In the genomic region with DNA sequence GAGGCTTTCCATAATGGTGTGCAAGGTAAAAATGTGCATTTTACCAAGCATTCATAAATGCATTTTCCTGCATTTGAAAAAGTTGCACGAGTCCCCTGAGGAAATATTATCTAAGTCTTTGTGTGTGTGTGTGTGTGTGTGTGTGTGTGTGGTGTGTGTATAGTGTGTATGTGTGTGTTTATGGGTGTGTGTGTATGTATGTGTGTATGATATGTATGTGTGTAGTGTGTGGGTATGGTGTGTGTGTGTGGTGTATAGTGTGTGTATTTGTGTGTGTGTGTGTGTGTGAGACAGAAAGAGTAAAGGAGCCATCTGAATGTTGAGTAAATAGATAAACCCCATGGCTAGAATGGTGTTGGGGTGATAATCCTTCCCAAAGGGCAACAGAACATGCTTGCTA, we compare ENCODE assay signal across 26 cellular contexts.
DNase-seq lines count a peak whose midpoint lies in the region; ATAC-seq, FAIRE-seq and TF ChIP-seq lines count a peak whose summit lies in the region.
"Had no signal": no experiment of that assay in that cellular context is flagged by ENCODE, and none has a peak within 500 bp of the region (broad histone marks: within the 10 kb centered on the region; RNA-seq: fewer than 3 reads in every experiment).

No MANE protein-coding gene starts in this region.

- peaks cover 2% of the 10 kb centered on the region; the same call in 1 of the 2 replicates for H3K23me2 ChIP-seq in H1 (ENCODE audit: low read depth, low read length)

- H2BK120ac ChIP-seq in H1 (replicated peaks; ENCODE audit: low read depth, low read length) (no peak overlapping the region), neuronal stem cell (ENCODE audit: low read depth, low read length) (no peak overlapping the region)

- H3K36me3 ChIP-seq in DND-41 (ENCODE audit: insufficient read depth, low read length) (no peaks in the 10 kb centered on the region), KOPT-K1 (ENCODE audit: insufficient read depth, low read length) (no peaks in the 10 kb centered on the region), H1 (ENCODE audit: control insufficient read depth in 2 of 4, insufficient read depth in 4 of 4, low read length in 3 of 4) (no peaks in the 10 kb centered on the region), neuronal stem cell (replicated peaks in 1 of 2; ENCODE audit: control insufficient read depth in 2 of 2, insufficient read depth in 2 of 2, low read length in 2 of 2) (no peaks in the 10 kb centered on the region), mucosa of descending colon (ENCODE audit: low read depth) (no peaks in the 10 kb centered on the region)
- H3K36me3 ChIP-seq: BLaER1 treated with 17β-estradiol and CSF1 and Interleukin-3, amounts not matched to agents 10 nM and 100 nM; HAP-1; MG63; Peyer's patch had no signal

- H3K23ac ChIP-seq in H1 (ENCODE audit: insufficient read length) (no peak overlapping the region), neuronal stem cell (ENCODE audit: low read depth, low read length, poor library complexity) (no peak overlapping the region)

- H2AFZ ChIP-seq in DND-41 (ENCODE audit: low read depth, low read length), result peak overlapping the region; percentile 61
- no peak overlapping the region for H2AFZ ChIP-seq in H1 (ENCODE audit: low read length)
- H2AFZ ChIP-seq in neuronal stem cell (ENCODE audit: low read length), result no peak overlapping the region

- H3K4me2 ChIP-seq in DND-41 (ENCODE audit: insufficient read depth, low read length) (no peak overlapping the region), H1 (ENCODE audit: insufficient read depth in 1 of 2, low read depth in 2 of 2, low read length in 2 of 2) (no peak overlapping the region), neuronal stem cell (ENCODE audit: insufficient read depth, low read length, poor library complexity, severe bottlenecking) (no peak overlapping the region)
- H3K4me2 ChIP-seq: BLaER1 treated with 17β-estradiol and CSF1 and Interleukin-3, amounts not matched to agents 10 nM and 100 nM; SK-N-SH had no signal

- H4K5ac ChIP-seq in H1 (ENCODE audit: insufficient read length, low read depth, low read length), result no peak overlapping the region

- TF ChIP-seq POLR2A in H1 (IDR thresholded peaks at IDR 0.05; ENCODE audit: control extremely low read depth in 1 of 2, low read depth in 2 of 2, low read length in 2 of 2), result no peak

- H3K4me1 ChIP-seq in DND-41 (ENCODE audit: insufficient read depth, low read length) (peaks cover 73% of the 10 kb centered on the region), H1 (replicated peaks in 1 of 4; ENCODE audit: control insufficient read depth in 3 of 4, insufficient read depth in 4 of 4, low read length in 3 of 4) (peaks cover 0 to 2% (median under 1%) of the 10 kb centered on the region in 4 experiments; a peak in 2 of 7 replicates), neuronal stem cell (ENCODE audit: control insufficient read depth in 2 of 2, insufficient read depth in 1 of 2, low read depth in 1 of 2, low read length in 2 of 2) (peaks cover 3 to 5% of the 10 kb centered on the region in 2 donors), mucosa of descending colon (ENCODE audit: low read depth) (peaks cover 15% of the 10 kb centered on the region)
- H3K4me1 ChIP-seq: Peyer's patch had no signal

- no peak overlapping the region for H3K18ac ChIP-seq in H1 (ENCODE audit: extremely low read depth, low read length)
- no peak overlapping the region for H3K18ac ChIP-seq in neuronal stem cell (ENCODE audit: low read length)

- no peak overlapping the region for H3K4ac ChIP-seq in H1 (replicated peaks; ENCODE audit: insufficient read length, low read depth, low read length)
- H3K4ac ChIP-seq in neuronal stem cell (ENCODE audit: low read length), result no peak overlapping the region

- intact Hi-C loops in mucosa of descending colon (cut with DNase I, micrococcal nuclease), result no loop called here

- 86% methylated on average over 1 of the region's 1 CpG; no CpG with 5 or more reads in 1 of the 2 experiments for WGBS in H1 (ENCODE audit: extremely low coverage in 1 of 2, insufficient coverage in 1 of 2, insufficient read length in 1 of 2, insufficient replicate concordance in 2 of 2, low coverage in 1 of 2, low lambda C conversion rate in 2 of 2, missing lambda C conversion rate in 1 of 2), 2 experiments
- no CpG with 5 or more reads among the region's 1 CpG for WGBS in neuronal stem cell (ENCODE audit: extremely low coverage in 2 of 2, insufficient read length in 2 of 2, insufficient replicate concordance in 1 of 2), 2 donors

- H3K9ac ChIP-seq in DND-41 (ENCODE audit: low read depth, low read length) (peak overlapping the region; percentile 10), H1 (replicated peaks in 1 of 4; ENCODE audit: extremely low read depth in 1 of 4, low read depth in 3 of 4, low read length in 3 of 4) (no peak overlapping the region), neuronal stem cell (ENCODE audit: low read depth, low read length, poor library complexity) (no peak overlapping the region)
- H3K9ac ChIP-seq: BLaER1 treated with 17β-estradiol and CSF1 and Interleukin-3, amounts not matched to agents 10 nM and 100 nM; SK-N-SH had no signal

- TF ChIP-seq RAD21 in H1 (IDR thresholded peaks at IDR 0.05 in 1 of 2, conservative IDR thresholded peaks at IDR 0.05 in 1 of 2; ENCODE audit: low read depth in 2 of 2, low read length in 2 of 2), result no peak

- peak overlapping the region; percentile 42 for H3K56ac ChIP-seq in H1 (replicated peaks; ENCODE audit: insufficient read length, low read depth, low read length)

- no peak overlapping the region for H4K8ac ChIP-seq in H1 (ENCODE audit: extremely low read depth, insufficient read depth, low read length)
- no peak overlapping the region for H4K8ac ChIP-seq in neuronal stem cell (ENCODE audit: low read depth, low read length)

- H3K27me3 ChIP-seq in DND-41 (ENCODE audit: insufficient read depth, low read length, poor library complexity) (no peaks in the 10 kb centered on the region), H1 (replicated peaks in 1 of 4; ENCODE audit: control insufficient read depth in 3 of 4, extremely low read depth in 1 of 4, insufficient read depth in 3 of 4, low read length in 3 of 4) (no peaks in the 10 kb centered on the region), neuronal stem cell (ENCODE audit: control insufficient read depth in 3 of 3, insufficient read depth in 3 of 3, low read depth in 1 of 3, low read length in 3 of 3) (no peaks in the 10 kb centered on the region)
- H3K27me3 ChIP-seq: BLaER1 treated with 17β-estradiol and CSF1 and Interleukin-3, amounts not matched to agents 10 nM and 100 nM; MG63; Peyer's patch had no signal

- H2AK5ac ChIP-seq in H1 (ENCODE audit: low read depth, low read length) (no peak overlapping the region), neuronal stem cell (ENCODE audit: low read depth, low read length) (no peak overlapping the region)

- CTCF ChIA-PET in H1 (lab: Charles Lee; ENCODE audit: partially characterized antibody) (interaction anchor here (0.6 to 1.5 kb wide), 5 partner anchors 8 to 130 kb away, joined by 3 to 7 read pairs (median 3); no protein-coding TSS in a partner anchor), RWPE1 (lab: Yijun Ruan, JAX) (no interaction called here)

- POLR2A ChIA-PET in H1 (lab: Charles Lee; ENCODE audit: partially characterized antibody), result no interaction called here
- POLR2A ChIA-PET in RWPE1 (lab: Yijun Ruan, JAX; ENCODE audit: low non-redundant PET), result no interaction called here

- no peaks in the 10 kb centered on the region for H3K79me2 ChIP-seq in DND-41 (ENCODE audit: insufficient read depth, low read length)
- H3K79me2 ChIP-seq in H1 (ENCODE audit: control insufficient read depth in 1 of 2, insufficient read depth in 2 of 2, low read length in 2 of 2), result no peaks in the 10 kb centered on the region

- no peak for TF ChIP-seq EP300 in H1 (IDR thresholded peaks at IDR 0.05; ENCODE audit: borderline replicate concordance in 1 of 2, low read depth in 2 of 2, low read length in 2 of 2)

- FAIRE-seq in H1 (lab: Jason Lieb, UNC) (no peak), RCC 7860 (lab: Jason Lieb, UNC) (no peak)
- FAIRE-seq: A549, GM12892, GM19239 had no signal

- H2BK5ac ChIP-seq in H1 (ENCODE audit: low read depth, low read length), result no peak overlapping the region
- no peak overlapping the region for H2BK5ac ChIP-seq in neuronal stem cell (ENCODE audit: low read length)

- H4K91ac ChIP-seq in H1 (replicated peaks; ENCODE audit: insufficient read length, low read length), result no peak overlapping the region
- H4K91ac ChIP-seq in neuronal stem cell (ENCODE audit: low read depth, low read length, poor library complexity), result peak overlapping the region; percentile 59

- DNase-seq in DND-41, result no peak
- no peak for DNase-seq in H1 (ENCODE audit: low read depth in 1 of 2, low spot score in 2 of 2)
- DNase-seq in neuronal stem cell (ENCODE audit: low spot score), result no peak
- no peak for DNase-seq in RWPE1 (ENCODE audit: low spot score)
- no peak for DNase-seq in RCC 7860 (ENCODE audit: low spot score)
- DNase-seq in mucosa of descending colon, result no peak
- DNase-seq: AML-193; CD4-positive, alpha-beta T cell; DMS79; MG63; NCI-H1048; NCI-H1694 treated with DMSO at 0.1 percent for 48 hours; NCI-H2081; NCI-H2227 treated with DMSO at 0.1 percent for 48 hours; NCI-H510A; Peyer's patch; SK-N-SH; SW 1271 had no signal

- H3K79me1 ChIP-seq in H1 (ENCODE audit: low read depth, low read length) (no peaks in the 10 kb centered on the region), neuronal stem cell (ENCODE audit: low read depth, low read length) (no peaks in the 10 kb centered on the region)

- H3K9me3 ChIP-seq in DND-41 (ENCODE audit: insufficient read depth, low read length, severe bottlenecking) (no peaks in the 10 kb centered on the region), KOPT-K1 (ENCODE audit: insufficient read depth, low read length, poor library complexity, severe bottlenecking) (no peaks in the 10 kb centered on the region), H1 (ENCODE audit: insufficient read depth in 2 of 2, low read depth in 1 of 2, low read length in 1 of 2) (no peaks in the 10 kb centered on the region), neuronal stem cell (replicated peaks in 1 of 2; ENCODE audit: control insufficient read depth in 2 of 2, insufficient read depth in 1 of 2, low read depth in 1 of 2, low read length in 2 of 2) (no peaks in the 10 kb centered on the region), mucosa of descending colon (no peaks in the 10 kb centered on the region)
- H3K9me3 ChIP-seq: A549, HAP-1, MG63, Peyer's patch, SK-N-SH had no signal

- no peak overlapping the region for H3K14ac ChIP-seq in H1 (ENCODE audit: insufficient read length)
- H3K14ac ChIP-seq in neuronal stem cell (ENCODE audit: low read length), result no peak overlapping the region

- H2BK20ac ChIP-seq in H1 (ENCODE audit: low read length), result no peak overlapping the region

- no peak overlapping the region for H2BK12ac ChIP-seq in H1 (ENCODE audit: low read depth, low read length)
- no peak overlapping the region for H2BK12ac ChIP-seq in neuronal stem cell (ENCODE audit: low read length)

- H3K4me3 ChIP-seq in DND-41 (ENCODE audit: low read depth in 1 of 2, low read length in 2 of 2) (peak overlapping the region in 1 of 2 experiments; percentile 2; a peak in 1 of 4 replicates), H1 (ENCODE audit: extremely low read depth in 1 of 4, insufficient read depth in 2 of 4, low read depth in 3 of 4, low read length in 4 of 4) (no peak overlapping the region), neuronal stem cell (ENCODE audit: low read length in 2 of 2) (no peak overlapping the region), mucosa of descending colon (no peak overlapping the region)
- H3K4me3 ChIP-seq: A549; BLaER1 treated with 17β-estradiol and CSF1 and Interleukin-3, amounts not matched to agents 10 nM and 100 nM; HAP-1; MG63; Peyer's patch had no signal

- H3K27ac ChIP-seq in DND-41 (ENCODE audit: low read length) (peak overlapping the region; percentile 80), KOPT-K1 (ENCODE audit: low read depth, low read length, poor library complexity, severe bottlenecking) (peak overlapping the region; percentile 97), H1 (ENCODE audit: low read depth, low read length) (no peak overlapping the region), neuronal stem cell (replicated peaks; ENCODE audit: low read length) (no peak overlapping the region), RWPE1 (no peak overlapping the region)
- H3K27ac ChIP-seq: A549; BLaER1 treated with 17β-estradiol and CSF1 and Interleukin-3, amounts not matched to agents 10 nM and 100 nM; HL-60; Peyer's patch had no signal

- ATAC-seq in DND-41 (ENCODE audit: insufficient read depth, low read depth) (peak; percentile 33; the same call in 1 of the 3 replicates), mucosa of descending colon (no peak), HG03139 (IDR thresholded peaks at IDR 0.05; ENCODE audit: unreplicated experiment) (no peak)
- ATAC-seq: A549 had no signal

- H2BK15ac ChIP-seq in H1 (ENCODE audit: low read length), result no peak overlapping the region
- no peak overlapping the region for H2BK15ac ChIP-seq in neuronal stem cell (ENCODE audit: low read length)

- TF ChIP-seq CTCF in DND-41 (IDR thresholded peaks at IDR 0.05; ENCODE audit: borderline replicate concordance, extremely low read depth, low read length, poor library complexity, severe bottlenecking), result no peak
- TF ChIP-seq CTCF in H1 (IDR thresholded peaks at IDR 0.05; ENCODE audit: control extremely low read depth in 1 of 3, insufficient read depth in 1 of 3, low read depth in 1 of 3, low read length in 3 of 3), result no peak
- TF ChIP-seq CTCF in RWPE1 (conservative IDR thresholded peaks at IDR 0.05; ENCODE audit: low read depth), result no peak
- no peak for TF ChIP-seq CTCF in mucosa of descending colon (IDR thresholded peaks at IDR 0.05)

- H4K20me1 ChIP-seq in DND-41 (ENCODE audit: insufficient read depth, low read length), result no peaks in the 10 kb centered on the region
- peaks cover 0 to 2% of the 10 kb centered on the region in 2 experiments for H4K20me1 ChIP-seq in H1 (replicated peaks in 1 of 2; ENCODE audit: control insufficient read depth in 1 of 2, insufficient read depth in 2 of 2, low read length in 2 of 2)
- H4K20me1 ChIP-seq: BLaER1 treated with 17β-estradiol and CSF1 and Interleukin-3, amounts not matched to agents 10 nM and 100 nM had no signal

Comparison
In these comparisons a context has a peak if more than half of its experiments do, and no peak if none do; other contexts are left out.
1. H3K27ac ChIP-seq: peak in DND-41 (single experiment) and KOPT-K1 (single experiment); none in H1 (single experiment), neuronal stem cell (single experiment) and RWPE1 (single experiment).